In the genomic region with DNA sequence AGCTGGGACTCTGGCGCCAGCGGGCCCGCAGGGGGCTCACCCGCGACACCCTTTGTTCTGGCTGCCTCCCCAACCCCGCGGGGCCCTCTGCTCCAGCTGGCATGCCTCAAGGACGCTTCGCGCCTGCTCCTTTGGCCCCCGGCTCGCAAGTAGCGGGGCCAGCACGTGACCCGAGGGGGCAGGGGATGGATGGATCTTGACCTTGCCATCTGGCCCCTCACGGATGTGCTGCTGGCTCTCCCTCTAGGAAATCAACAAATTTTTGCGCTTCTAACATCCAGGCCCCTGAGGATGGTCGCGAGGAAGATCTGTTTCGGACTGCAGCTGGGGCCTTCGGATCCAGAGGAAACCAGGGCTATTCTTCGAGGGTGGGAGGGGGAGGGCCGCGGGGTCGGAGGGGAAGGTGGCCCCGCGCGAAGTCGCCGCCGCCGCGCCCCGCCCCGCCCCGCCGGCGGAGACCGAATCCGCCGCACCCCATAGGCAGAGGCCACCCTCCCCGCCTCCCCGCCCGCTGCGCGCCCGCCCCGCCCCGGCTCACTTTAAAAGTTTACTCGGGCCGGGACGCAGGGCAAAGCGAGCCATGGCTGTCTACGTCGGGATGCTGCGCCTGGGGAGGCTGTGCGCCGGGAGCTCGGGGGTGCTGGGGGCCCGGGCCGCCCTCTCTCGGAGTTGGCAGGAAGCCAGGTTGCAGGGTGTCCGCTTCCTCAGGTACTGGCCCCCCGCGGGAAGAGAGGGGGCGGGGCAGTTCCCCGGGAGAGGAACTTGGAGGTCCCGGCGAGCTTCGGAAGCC, we compare ENCODE assay signal across 8 cellular contexts. TPM values are rescaled to one million over a fixed set of nuclear protein-coding genes. Genes with fewer than 3 reads are reported as not detected.
DNase-seq lines count a peak whose midpoint lies in the region; ATAC-seq lines count a peak whose summit lies in the region.

Gene ACSF2 (plus strand): TSS at position 537 of the 790 bp plus-strand sequence. CDS start 44 bp downstream, at position 581.

- peak within 1 kb of the TSS in 1 of 2 experiments; percentile 87 for H3K23ac ChIP-seq in mesenchymal stem cell (ENCODE audit: low read length in 2 of 2)

- peak within 1 kb of the TSS in 1 of 2 experiments; percentile 75 for H3K14ac ChIP-seq in mesenchymal stem cell (ENCODE audit: low read length in 2 of 2)

- peak within 1 kb of the TSS; percentile 90 for H4K8ac ChIP-seq in mesenchymal stem cell (ENCODE audit: low read length)

- peak within 1 kb of the TSS; percentile 75 for H3K27ac Mint-ChIP-seq in activated CD4-positive, alpha-beta memory T cell treated with anti-CD3 and anti-CD28 coated beads, Interleukin-2, amount 10 ng/mL, durations not matched to agents 7 days and 5 days

- H2BK120ac ChIP-seq in mesenchymal stem cell (ENCODE audit: low read depth, low read length), result peak within 1 kb of the TSS; percentile 55

- peak within 1 kb of the TSS; percentile 72 for H3K4me3 ChIP-seq in effector memory CD4-positive, alpha-beta T cell (ENCODE audit: insufficient read depth, low read depth, low read length, poor library complexity, severe bottlenecking)
- H3K4me3 ChIP-seq in mesenchymal stem cell (ENCODE audit: insufficient read depth in 1 of 2, low read depth in 1 of 2, low read length in 2 of 2), result peak within 1 kb of the TSS; percentile 72 to 83

- WGBS in mesenchymal stem cell, result 4% methylated on average over 66 of the region's 70 CpGs

- H2BK5ac ChIP-seq in mesenchymal stem cell (ENCODE audit: low read depth, low read length, poor library complexity, severe bottlenecking), result no peak within 1 kb of the TSS

- no peaks in the 10 kb centered on the region for H3K27me3 Mint-ChIP-seq in activated CD4-positive, alpha-beta memory T cell treated with anti-CD3 and anti-CD28 coated beads, Interleukin-2, amount 10 ng/mL, durations not matched to agents 7 days and 5 days

- no peaks in the 10 kb centered on the region for H3K36me3 ChIP-seq in effector memory CD4-positive, alpha-beta T cell (ENCODE audit: control insufficient read depth, insufficient read depth, low read length)
- H3K36me3 ChIP-seq in mesenchymal stem cell (ENCODE audit: control insufficient read depth in 1 of 2, insufficient read depth in 2 of 2, low read depth in 1 of 2, low read length in 2 of 2), result peaks cover 0 to 2% of the 10 kb centered on the region in 2 experiments

- no peaks in the 10 kb centered on the region for H3K9me3 Mint-ChIP-seq in activated CD4-positive, alpha-beta memory T cell treated with anti-CD3 and anti-CD28 coated beads, Interleukin-2, amount 10 ng/mL, durations not matched to agents 7 days and 5 days

- peaks cover 24% of the 10 kb centered on the region for H3K4me1 ChIP-seq in effector memory CD4-positive, alpha-beta T cell (ENCODE audit: control insufficient read depth, insufficient read depth, low read length, poor library complexity, severe bottlenecking)
- peaks cover 29% of the 10 kb centered on the region for H3K4me1 ChIP-seq in mesenchymal stem cell (ENCODE audit: control insufficient read depth, insufficient read depth, low read depth, low read length)

- peaks cover 33% of the 10 kb centered on the region for H3K4me1 Mint-ChIP-seq in activated CD4-positive, alpha-beta memory T cell treated with anti-CD3 and anti-CD28 coated beads, Interleukin-2, amount 10 ng/mL, durations not matched to agents 7 days and 5 days

- H3K9me3 ChIP-seq in effector memory CD4-positive, alpha-beta T cell (ENCODE audit: control insufficient read depth, low read length), result no peaks in the 10 kb centered on the region
- H3K9me3 ChIP-seq in mesenchymal stem cell (ENCODE audit: control insufficient read depth, low read length), result no peaks in the 10 kb centered on the region

- peak within 1 kb of the TSS; percentile 57 for H3K27ac ChIP-seq in effector memory CD4-positive, alpha-beta T cell (ENCODE audit: insufficient read depth, low read length, poor library complexity, severe bottlenecking)
- H3K27ac ChIP-seq in mesenchymal stem cell (ENCODE audit: low read length, poor library complexity, severe bottlenecking), result peak within 1 kb of the TSS; percentile 63

- H3K9ac ChIP-seq in mesenchymal stem cell (ENCODE audit: low read length), result peak within 1 kb of the TSS; percentile 88

- H3K36me3 Mint-ChIP-seq in activated CD4-positive, alpha-beta memory T cell treated with anti-CD3 and anti-CD28 coated beads, Interleukin-2, amount 10 ng/mL, durations not matched to agents 7 days and 5 days (ENCODE audit: low read depth), result no peaks in the 10 kb centered on the region

- H3K79me1 ChIP-seq in mesenchymal stem cell (replicated peaks; ENCODE audit: low read length, poor library complexity, severe bottlenecking), result peaks cover 13% of the 10 kb centered on the region

- POLR2A ChIA-PET in activated CD4-positive, alpha-beta memory T cell treated with anti-CD3 and anti-CD28 coated beads, Interleukin-2, amount 10 ng/mL, durations not matched to agents 7 days and 5 days (lab: Charles Lee), result interaction anchor here (0.9 to 3.1 kb wide), 5 partner anchors 29 to 63 kb away, joined by 3 to 28 read pairs (median 7); partner anchors contain the start of genes EME1, LRRC59 and MRPL27

- H2AK5ac ChIP-seq in mesenchymal stem cell (ENCODE audit: low read length, severe bottlenecking), result peak within 1 kb of the TSS; percentile 11

- peak within 1 kb of the TSS; percentile 73 for H2BK15ac ChIP-seq in mesenchymal stem cell (ENCODE audit: low read depth, poor library complexity, severe bottlenecking)

- CTCF ChIA-PET in activated CD4-positive, alpha-beta memory T cell treated with anti-CD3 and anti-CD28 coated beads, Interleukin-2, amount 10 ng/mL, durations not matched to agents 7 days and 5 days (lab: Charles Lee), result interaction anchor here (1.3 to 3.8 kb wide), 3 partner anchors 28 to 54 kb away, joined by 4 to 26 read pairs (median 4); partner anchors contain the start of genes LRRC59 and RSAD1

- DNase-seq in Caki2 (ENCODE audit: low read depth) (peak; percentile 22), NCI-H2171 treated with DMSO at 0.1 percent for 48 hours (lab: John Stamatoyannopoulos, UW) (peak; percentile 81), mesenchymal stem cell (peak; percentile 70), NCI-H1048 (lab: John Stamatoyannopoulos, UW) (no peak)
- peak; percentile 82 for DNase-seq in activated CD4-positive, alpha-beta memory T cell treated with anti-CD3 and anti-CD28 coated beads, Interleukin-2, amount 10 ng/mL, durations not matched to agents 7 days and 5 days
- peak; percentile 51 to 66 (median 64) for DNase-seq in effector memory CD4-positive, alpha-beta T cell
- DNase-seq in stimulated activated CD8-positive, alpha-beta memory T cell treated with anti-CD3 and anti-CD28 coated beads, Interleukin-15, amount 100 ng/mL, for 24 hours (ENCODE audit: low read depth), result peak; percentile 49

- no peaks in the 10 kb centered on the region for H3K27me3 ChIP-seq in effector memory CD4-positive, alpha-beta T cell (replicated peaks; ENCODE audit: control insufficient read depth, insufficient read depth, low read length, poor library complexity, severe bottlenecking)
- no peaks in the 10 kb centered on the region for H3K27me3 ChIP-seq in mesenchymal stem cell (ENCODE audit: control insufficient read depth in 1 of 2, insufficient read depth in 1 of 2, low read length in 2 of 2)

- peak within 1 kb of the TSS in 1 of 2 experiments; percentile 85 for H2BK12ac ChIP-seq in mesenchymal stem cell (ENCODE audit: low read length in 2 of 2)

- H2AFZ ChIP-seq in mesenchymal stem cell (ENCODE audit: low read depth, low read length), result peak within 1 kb of the TSS; percentile 74

- H4K91ac ChIP-seq in mesenchymal stem cell (ENCODE audit: low read length), result peak within 1 kb of the TSS; percentile 76

- H3K4me2 ChIP-seq in mesenchymal stem cell (ENCODE audit: low read length, poor library complexity, severe bottlenecking), result peak within 1 kb of the TSS; percentile 87

- H3K18ac ChIP-seq in mesenchymal stem cell (ENCODE audit: low read depth in 1 of 2, low read length in 2 of 2), result peak within 1 kb of the TSS; percentile 81 to 88

- H3K4me3 Mint-ChIP-seq in activated CD4-positive, alpha-beta memory T cell treated with anti-CD3 and anti-CD28 coated beads, Interleukin-2, amount 10 ng/mL, durations not matched to agents 7 days and 5 days, result peak within 1 kb of the TSS; percentile 84

- peak; percentile 64 for ATAC-seq in GM21825 (IDR thresholded peaks at IDR 0.05; ENCODE audit: unreplicated experiment)

- in situ Hi-C loops in Caki2 (cut with HindIII; ENCODE audit: low pct_unique_long_range_greater_than_20kb, low sequenced_read_pairs), result no loop called here

- H3K4ac ChIP-seq in mesenchymal stem cell (ENCODE audit: low read depth in 1 of 2, low read length in 2 of 2), result peak within 1 kb of the TSS; percentile 7 to 81

RNA-seq across cellular contexts. Expression of gene ACSF2, which starts in this region (rescaled TPM):
- 33.1 and 62.2 TPM in 2 replicates for total RNA-seq in Caki2 (2014; rRNA removed; shearing (Covaris generic); ENCODE audit: low replicate concordance)
- 10 to 100 TPM; 28.7 to 30.7 TPM for total RNA-seq in activated CD4-positive, alpha-beta memory T cell treated with anti-CD3 and anti-CD28 coated beads, Interleukin-2, amount 10 ng/mL, durations not matched to agents 7 days and 5 days
- 34.3 TPM for polyA plus RNA-seq in mesenchymal stem cell (2013, experiment 1 of 2)
- 31.7 TPM for polyA plus RNA-seq in mesenchymal stem cell (2013, experiment 2 of 2)
